Comparison of ENCODE assay signal across 19 cellular contexts in the genomic region with DNA sequence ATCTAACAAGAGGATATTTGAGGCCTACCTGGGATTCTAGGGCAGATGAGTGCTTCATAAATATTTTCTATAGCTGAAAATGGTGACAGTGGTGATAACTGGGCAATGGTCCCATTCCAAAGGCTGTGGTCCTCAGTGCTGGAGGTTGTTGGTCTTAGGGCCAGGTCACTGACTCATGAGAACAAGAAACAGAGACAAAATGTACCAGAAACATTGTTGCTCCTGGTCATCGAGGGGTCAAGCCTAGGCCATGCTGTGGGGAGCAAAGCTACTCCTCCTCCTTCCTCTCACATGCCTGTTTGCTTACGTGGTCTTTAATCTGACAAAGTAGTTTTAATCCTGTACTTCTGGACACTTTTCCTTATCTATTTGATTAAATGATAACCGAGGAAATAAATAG. TPM values are rescaled to one million over a fixed set of nuclear protein-coding genes. Genes with fewer than 3 reads are reported as not detected.
A peak's percentile ranks its signal among the peaks of the same experiment; 100 is the strongest.
DNase-seq lines count a peak whose midpoint lies in the region; ATAC-seq and TF ChIP-seq lines count a peak whose summit lies in the region.
"Had no signal": no experiment of that assay in that cellular context is flagged by ENCODE, and none has a peak within 500 bp of the region (broad histone marks: within the 10 kb centered on the region; RNA-seq: fewer than 3 reads in every experiment).

No MANE protein-coding gene starts in this region.

- ATAC-seq in left ventricle myocardium superior (peak; percentile 51), left cardiac atrium (no peak), upper lobe of right lung (peak; percentile 82)

- H3K27ac ChIP-seq in trophoblast cell (ENCODE audit: low read depth, low read length) (no peak overlapping the region), upper lobe of right lung (no peak overlapping the region)
- H3K27ac ChIP-seq: SJSA1 had no signal

- no peaks in the 10 kb centered on the region for H3K79me1 ChIP-seq in trophoblast cell (ENCODE audit: low read length)

- H3K4me1 ChIP-seq in trophoblast cell (ENCODE audit: control insufficient read depth in 1 of 2, insufficient read depth in 2 of 2, low read length in 2 of 2) (peaks cover 11 to 12% of the 10 kb centered on the region in 2 experiments), upper lobe of right lung (no peaks in the 10 kb centered on the region)
- H3K4me1 ChIP-seq: BE2C, SJSA1 had no signal

- H4K12ac ChIP-seq in trophoblast cell (ENCODE audit: low read depth, low read length), result no peak overlapping the region

- H3K18ac ChIP-seq in trophoblast cell (ENCODE audit: low read length), result no peak overlapping the region

- TF ChIP-seq CTCF in foreskin fibroblast (IDR thresholded peaks at IDR 0.05; ENCODE audit: low read depth, low read length), result no peak
- TF ChIP-seq CTCF in upper lobe of right lung (IDR thresholded peaks at IDR 0.05), result no peak

- no peak overlapping the region for H3K4me3 Mint-ChIP-seq in activated naive CD4-positive, alpha-beta T cell treated with anti-CD3 and anti-CD28 coated beads, Interleukin-2, amount 10 ng/mL, durations not matched to agents 7 days and 5 days

- no peak overlapping the region for H3K4ac ChIP-seq in trophoblast cell (ENCODE audit: low read depth, low read length)

- no peaks in the 10 kb centered on the region for H3K36me3 Mint-ChIP-seq in activated naive CD4-positive, alpha-beta T cell treated with anti-CD3 and anti-CD28 coated beads, Interleukin-2, amount 10 ng/mL, durations not matched to agents 7 days and 5 days

- DNase-seq in left ventricle myocardium superior (no peak), left cardiac atrium (no peak), foreskin fibroblast (peak; percentile 35 to 45), trophoblast cell (no peak), upper lobe of right lung (no peak), A172 (ENCODE audit: low spot score) (no peak), ureter (ENCODE audit: low spot score) (no peak)
- DNase-seq in activated naive CD4-positive, alpha-beta T cell treated with anti-CD3 and anti-CD28 coated beads, Interleukin-2, amount 10 ng/mL, durations not matched to agents 7 days and 5 days, result no peak
- DNase-seq: 8988T, BE2C, DMS53, GDM1, Karpas-422, NCI-H1694 treated with DMSO at 0.1 percent for 48 hours, NCI-H446, NCI-H526 had no signal

- H3K9me3 ChIP-seq in trophoblast cell (ENCODE audit: insufficient read depth, low read depth, low read length), result no peaks in the 10 kb centered on the region
- no peaks in the 10 kb centered on the region for H3K9me3 ChIP-seq in upper lobe of right lung
- H3K9me3 ChIP-seq: BE2C, Peyer's patch, SJSA1 had no signal

- no peak overlapping the region for H2BK5ac ChIP-seq in trophoblast cell (ENCODE audit: low read depth, low read length, poor library complexity)

- no peak overlapping the region for H3K27ac Mint-ChIP-seq in activated naive CD4-positive, alpha-beta T cell treated with anti-CD3 and anti-CD28 coated beads, Interleukin-2, amount 10 ng/mL, durations not matched to agents 7 days and 5 days

- no peaks in the 10 kb centered on the region for H3K79me2 ChIP-seq in trophoblast cell (ENCODE audit: control insufficient read depth, insufficient read depth, low read length, poor library complexity)

- no peak overlapping the region for H2BK120ac ChIP-seq in trophoblast cell (ENCODE audit: insufficient read depth, low read length, poor library complexity)

- H3K36me3 ChIP-seq in trophoblast cell (ENCODE audit: control insufficient read depth in 1 of 2, insufficient read depth in 2 of 2, low read length in 2 of 2) (no peaks in the 10 kb centered on the region), upper lobe of right lung (no peaks in the 10 kb centered on the region)
- H3K36me3 ChIP-seq: BE2C, SJSA1 had no signal

- H3K9me3 Mint-ChIP-seq in activated naive CD4-positive, alpha-beta T cell treated with anti-CD3 and anti-CD28 coated beads, Interleukin-2, amount 10 ng/mL, durations not matched to agents 7 days and 5 days, result no peaks in the 10 kb centered on the region

- no peaks in the 10 kb centered on the region for H3K4me1 Mint-ChIP-seq in activated naive CD4-positive, alpha-beta T cell treated with anti-CD3 and anti-CD28 coated beads, Interleukin-2, amount 10 ng/mL, durations not matched to agents 7 days and 5 days

- H3K4me2 ChIP-seq in trophoblast cell (ENCODE audit: low read length), result no peak overlapping the region

- H2AK5ac ChIP-seq in trophoblast cell (ENCODE audit: low read length), result no peak overlapping the region

- H3K14ac ChIP-seq in trophoblast cell (ENCODE audit: low read length), result no peak overlapping the region

- H3K27me3 ChIP-seq in trophoblast cell (ENCODE audit: insufficient read depth, low read length) (no peaks in the 10 kb centered on the region), upper lobe of right lung (no peaks in the 10 kb centered on the region)
- H3K27me3 ChIP-seq: BE2C, Peyer's patch, SJSA1 had no signal

- H2AFZ ChIP-seq in trophoblast cell (ENCODE audit: insufficient read depth, low read length, poor library complexity), result no peak overlapping the region

- H3K4me3 ChIP-seq in foreskin fibroblast (ENCODE audit: low read depth in 1 of 2, low read length in 2 of 2) (no peak overlapping the region), trophoblast cell (ENCODE audit: low read depth, low read length) (peak overlapping the region; percentile 18), upper lobe of right lung (no peak overlapping the region)
- H3K4me3 ChIP-seq: Peyer's patch, SJSA1 had no signal

- H3K23ac ChIP-seq in trophoblast cell (ENCODE audit: low read length), result no peak overlapping the region

- no CpG with 5 or more reads among the region's 3 CpGs for WGBS in trophoblast cell (ENCODE audit: extremely low coverage, insufficient coverage, insufficient read length)

- H3K9ac ChIP-seq in trophoblast cell (ENCODE audit: low read length), result no peak overlapping the region

- H3K27me3 Mint-ChIP-seq in activated naive CD4-positive, alpha-beta T cell treated with anti-CD3 and anti-CD28 coated beads, Interleukin-2, amount 10 ng/mL, durations not matched to agents 7 days and 5 days, result no peaks in the 10 kb centered on the region

- H4K91ac ChIP-seq in trophoblast cell (ENCODE audit: low read depth, low read length), result no peak overlapping the region

- H2BK12ac ChIP-seq in trophoblast cell (ENCODE audit: low read length), result no peak overlapping the region

- H4K8ac ChIP-seq in trophoblast cell (ENCODE audit: low read depth, low read length), result no peak overlapping the region

- intact Hi-C loops in left ventricle myocardium superior (cut with micrococcal nuclease) (no loop called here), left cardiac atrium (cut with DNase I) (no loop called here), upper lobe of right lung (cut with DNase I) (no loop called here)

- CTCF ChIA-PET in activated naive CD4-positive, alpha-beta T cell treated with anti-CD3 and anti-CD28 coated beads, Interleukin-2, amount 10 ng/mL, durations not matched to agents 7 days and 5 days (lab: Charles Lee), result interaction anchor here (1.5 kb wide), 1 partner anchor 49 kb away, joined by 4 read pairs; no protein-coding TSS in a partner anchor

RNA-seq across cellular contexts. Expression of a gene that starts 33.8 kb away (rescaled TPM):
- total RNA-seq in left ventricle myocardium superior (6.2 TPM), left cardiac atrium (1 to 10 TPM; 8.8 to 9.0 TPM), upper lobe of right lung (36.1 TPM), ureter (27.4 TPM)
- 63.2 and 64.2 TPM in 2 replicates for polyA plus RNA-seq in trophoblast cell (2013)
- 6.1 and 6.4 TPM in 2 replicates for total RNA-seq in A172 (2014; rRNA removed; shearing (Covaris generic))

RNA-seq across cellular contexts. Expression of a gene that starts 34.2 kb away (rescaled TPM):
- total RNA-seq in left ventricle myocardium superior, result 15.8 TPM
- total RNA-seq in left cardiac atrium, result 10 to 100 TPM; 18.1 to 21.1 TPM
- 26.0 and 27.2 TPM in 2 replicates for polyA plus RNA-seq in trophoblast cell (2013)
- 26.0 TPM for total RNA-seq in upper lobe of right lung
- total RNA-seq in A172 (2014; rRNA removed; shearing (Covaris generic)), result 10.1 and 16.8 TPM in 2 replicates
- 54.0 TPM for total RNA-seq in ureter

RNA-seq across cellular contexts. Expression of a gene that starts 48.4 kb away (rescaled TPM):
- total RNA-seq in left ventricle myocardium superior, result 5.6 TPM
- total RNA-seq in left cardiac atrium, result 1 to 10 TPM; 1.8 TPM
- polyA plus RNA-seq in trophoblast cell (2013), result 23.1 and 26.4 TPM in 2 replicates
- 28.6 TPM for total RNA-seq in upper lobe of right lung
- total RNA-seq in A172 (2014; rRNA removed; shearing (Covaris generic)), result 0.59 and 0.65 TPM in 2 replicates
- total RNA-seq in ureter, result 6.9 TPM
- total RNA-seq: OCI-LY7 had no signal

Comparison
In these comparisons a context has a peak if more than half of its experiments do, and no peak if none do; other contexts are left out.
1. ATAC-seq: peak in left ventricle myocardium superior (single experiment) and upper lobe of right lung (single experiment); none in left cardiac atrium (0 of 2).
2. DNase-seq: peak in foreskin fibroblast (2 of 2); none in left ventricle myocardium superior (single experiment), left cardiac atrium (single experiment), trophoblast cell (0 of 2), upper lobe of right lung (single experiment), A172 (single experiment), activated naive CD4-positive, alpha-beta T cell treated with anti-CD3 and anti-CD28 coated beads, Interleukin-2, amount 10 ng/mL, durations not matched to agents 7 days and 5 days (single experiment) and ureter (single experiment).